ENCODE assay signal across 8 cellular contexts in genomic region chr10:100020161-100020882, GRCh38. TPM values are rescaled to one million over a fixed set of nuclear protein-coding genes. Genes with fewer than 3 reads are reported as not detected.
DNase-seq lines count a peak whose midpoint lies in the region; ATAC-seq and TF ChIP-seq lines count a peak whose summit lies in the region.

No MANE protein-coding gene starts in this region.

- no peak for DNase-seq in HFFc6
- peak; percentile 76 for DNase-seq in NCI-H1694 treated with DMSO at 0.1 percent for 48 hours (lab: John Stamatoyannopoulos, UW)
- no peak for DNase-seq in mesenchymal stem cell
- no peak for DNase-seq in Kasumi-1 (lab: John Stamatoyannopoulos, UW)
- no peak for DNase-seq in H4 (ENCODE audit: low spot score)
- no peak for DNase-seq in hippocampal formation (lab: John Stamatoyannopoulos, UW)
- DNase-seq in COR-L47 (lab: John Stamatoyannopoulos, UW): no peak

- no peak overlapping the region for H3K4me3 ChIP-seq in mesenchymal stem cell (ENCODE audit: insufficient read depth in 1 of 2, low read depth in 1 of 2, low read length in 2 of 2)

- 0 out of 2 replicates have a peak, but pooled peaks have one; percentile 11 for TF ChIP-seq CTCF in HFFc6 (IDR thresholded peaks at IDR 0.05)

- no peaks in the 10 kb centered on the region for H3K27me3 ChIP-seq in mesenchymal stem cell (ENCODE audit: control insufficient read depth in 1 of 2, insufficient read depth in 1 of 2, low read length in 2 of 2)

- H3K14ac ChIP-seq in mesenchymal stem cell (ENCODE audit: low read length in 2 of 2): no peak overlapping the region

- peak; percentile 80 for ATAC-seq in GM18505 (IDR thresholded peaks at IDR 0.05; ENCODE audit: unreplicated experiment)

- no peaks in the 10 kb centered on the region for H3K79me1 ChIP-seq in mesenchymal stem cell (replicated peaks; ENCODE audit: low read length, poor library complexity, severe bottlenecking)

- H3K9ac ChIP-seq in mesenchymal stem cell (ENCODE audit: low read length): no peak overlapping the region

- peaks cover 11% of the 10 kb centered on the region for H3K4me1 ChIP-seq in mesenchymal stem cell (ENCODE audit: control insufficient read depth, insufficient read depth, low read depth, low read length)

- H3K23ac ChIP-seq in mesenchymal stem cell (ENCODE audit: low read length in 2 of 2): peak overlapping the region in 1 of 2 experiments; percentile 80

- H3K9me3 ChIP-seq in mesenchymal stem cell (ENCODE audit: control insufficient read depth, low read length): no peaks in the 10 kb centered on the region

- peak overlapping the region; percentile 29 for H4K8ac ChIP-seq in mesenchymal stem cell (ENCODE audit: low read length)

- H3K4me3 Mint-ChIP-seq in HFFc6: no peak overlapping the region

- TF ChIP-seq POLR2A in GM18505 (IDR thresholded peaks at IDR 0.05; ENCODE audit: borderline replicate concordance, extremely low read depth, insufficient read depth, insufficient read length): no peak

- H3K4ac ChIP-seq in mesenchymal stem cell (ENCODE audit: low read depth in 1 of 2, low read length in 2 of 2): peak overlapping the region in 1 of 2 experiments; percentile 41

- H2BK5ac ChIP-seq in mesenchymal stem cell (ENCODE audit: low read depth, low read length, poor library complexity, severe bottlenecking): peak overlapping the region; percentile 84

- no peak overlapping the region for H2BK15ac ChIP-seq in mesenchymal stem cell (ENCODE audit: low read depth, poor library complexity, severe bottlenecking)

- H2AK5ac ChIP-seq in mesenchymal stem cell (ENCODE audit: low read length, severe bottlenecking): peak overlapping the region; percentile 70

- WGBS in mesenchymal stem cell: 79% methylated on average over 5 of the region's 5 CpGs

- H3K9me3 Mint-ChIP-seq in HFFc6: no peaks in the 10 kb centered on the region

- no peak overlapping the region for H3K27ac Mint-ChIP-seq in HFFc6

- H3K4me1 Mint-ChIP-seq in HFFc6 (ENCODE audit: low read depth): peaks cover 21% of the 10 kb centered on the region

- H4K91ac ChIP-seq in mesenchymal stem cell (ENCODE audit: low read length): no peak overlapping the region

- H3K36me3 Mint-ChIP-seq in HFFc6 (ENCODE audit: low read depth): no peaks in the 10 kb centered on the region

- no peak overlapping the region for H2BK120ac ChIP-seq in mesenchymal stem cell (ENCODE audit: low read depth, low read length)

- H3K4me2 ChIP-seq in mesenchymal stem cell (ENCODE audit: low read length, poor library complexity, severe bottlenecking): peak overlapping the region; percentile 21

- no peaks in the 10 kb centered on the region for H3K36me3 ChIP-seq in mesenchymal stem cell (ENCODE audit: control insufficient read depth in 1 of 2, insufficient read depth in 2 of 2, low read depth in 1 of 2, low read length in 2 of 2)

- peak overlapping the region; percentile 81 for H3K27ac ChIP-seq in mesenchymal stem cell (ENCODE audit: low read length, poor library complexity, severe bottlenecking)

- H2BK12ac ChIP-seq in mesenchymal stem cell (ENCODE audit: low read length in 2 of 2): no peak overlapping the region

- peaks cover 6% of the 10 kb centered on the region for H3K27me3 Mint-ChIP-seq in HFFc6 (ENCODE audit: insufficient read depth)

- no peak overlapping the region for H3K18ac ChIP-seq in mesenchymal stem cell (ENCODE audit: low read depth in 1 of 2, low read length in 2 of 2)

- peak overlapping the region; percentile 42 for H2AFZ ChIP-seq in mesenchymal stem cell (ENCODE audit: low read depth, low read length)

RNA-seq across cellular contexts. Expression of gene DNMBP, which starts 10.6 kb away (rescaled TPM):
- total RNA-seq in HFFc6 (2021; fragmentation: NEBNext Ultra II Directional; extraction: Animal tissue kit (Norgen Biotek cat#: 25700)): 10 to 100 TPM; 24.9 to 44.7 (median 28.6) TPM
- 15.3 TPM for polyA plus RNA-seq in mesenchymal stem cell (2013, experiment 1 of 2)
- polyA plus RNA-seq in mesenchymal stem cell (2013, experiment 2 of 2): 14.3 TPM
- total RNA-seq in H4 (2014; rRNA removed; shearing (Covaris generic)): 7.0 and 7.3 TPM in 2 replicates
